In the genomic region with DNA sequence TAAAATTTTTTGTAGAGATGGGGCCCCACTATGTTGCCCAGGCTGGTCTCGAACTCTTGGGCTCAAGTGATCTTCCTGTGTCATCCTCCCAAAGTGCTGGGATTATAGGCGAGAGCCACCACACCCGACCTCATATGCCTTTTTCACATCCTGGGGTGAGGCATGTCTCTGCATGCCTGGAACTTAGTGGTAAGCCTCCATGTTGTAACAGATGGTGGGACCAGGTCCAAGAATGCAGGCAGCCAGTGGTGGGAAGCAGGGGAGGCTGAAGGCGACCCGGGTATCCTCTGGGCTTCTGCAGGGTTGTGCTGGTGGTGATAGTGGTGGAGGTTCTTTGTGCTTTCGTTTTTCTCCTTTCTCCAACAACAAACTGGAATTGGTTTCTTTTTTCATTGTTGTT, we compare ENCODE assay signal across 1 cellular context.
TF ChIP-seq lines count a peak whose summit lies in the region.

No MANE protein-coding gene starts in this region.

TF ChIP-seq in HepG2, 621 proteins besides CTCF, POLR2A, EP300 and RAD21:
- no peak for TF ChIP-seq MTA3 (CRISPR knock-in tag; IDR thresholded peaks at IDR 0.05)
- TF ChIP-seq, protein P1, sequence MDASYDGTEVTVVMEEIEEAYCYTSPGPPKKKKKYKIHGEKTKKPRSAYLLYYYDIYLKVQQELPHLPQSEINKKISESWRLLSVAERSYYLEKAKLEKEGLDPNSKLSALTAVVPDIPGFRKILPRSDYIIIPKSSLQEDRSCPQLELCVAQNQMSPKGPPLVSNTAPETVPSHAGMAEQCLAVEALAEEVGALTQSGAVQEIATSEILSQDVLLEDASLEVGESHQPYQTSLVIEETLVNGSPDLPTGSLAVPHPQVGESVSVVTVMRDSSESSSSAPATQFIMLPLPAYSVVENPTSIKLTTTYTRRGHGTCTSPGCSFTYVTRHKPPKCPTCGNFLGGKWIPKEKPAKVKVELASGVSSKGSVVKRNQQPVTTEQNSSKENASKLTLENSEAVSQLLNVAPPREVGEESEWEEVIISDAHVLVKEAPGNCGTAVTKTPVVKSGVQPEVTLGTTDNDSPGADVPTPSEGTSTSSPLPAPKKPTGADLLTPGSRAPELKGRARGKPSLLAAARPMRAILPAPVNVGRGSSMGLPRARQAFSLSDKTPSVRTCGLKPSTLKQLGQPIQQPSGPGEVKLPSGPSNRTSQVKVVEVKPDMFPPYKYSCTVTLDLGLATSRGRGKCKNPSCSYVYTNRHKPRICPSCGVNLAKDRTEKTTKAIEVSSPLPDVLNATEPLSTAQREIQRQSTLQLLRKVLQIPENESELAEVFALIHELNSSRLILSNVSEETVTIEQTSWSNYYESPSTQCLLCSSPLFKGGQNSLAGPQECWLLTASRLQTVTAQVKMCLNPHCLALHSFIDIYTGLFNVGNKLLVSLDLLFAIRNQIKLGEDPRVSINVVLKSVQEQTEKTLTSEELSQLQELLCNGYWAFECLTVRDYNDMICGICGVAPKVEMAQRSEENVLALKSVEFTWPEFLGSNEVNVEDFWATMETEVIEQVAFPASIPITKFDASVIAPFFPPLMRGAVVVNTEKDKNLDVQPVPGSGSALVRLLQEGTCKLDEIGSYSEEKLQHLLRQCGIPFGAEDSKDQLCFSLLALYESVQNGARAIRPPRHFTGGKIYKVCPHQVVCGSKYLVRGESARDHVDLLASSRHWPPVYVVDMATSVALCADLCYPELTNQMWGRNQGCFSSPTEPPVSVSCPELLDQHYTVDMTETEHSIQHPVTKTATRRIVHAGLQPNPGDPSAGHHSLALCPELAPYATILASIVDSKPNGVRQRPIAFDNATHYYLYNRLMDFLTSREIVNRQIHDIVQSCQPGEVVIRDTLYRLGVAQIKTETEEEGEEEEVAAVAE (CRISPR knock-in tag; IDR thresholded peaks at IDR 0.05; ENCODE audit: borderline replicate concordance) = no peak
- no peak for TF ChIP-seq ZNF563 (CRISPR knock-in tag; IDR thresholded peaks at IDR 0.05)
- no peak for TF ChIP-seq ZFP41 (CRISPR knock-in tag; IDR thresholded peaks at IDR 0.05; ENCODE audit: borderline replicate concordance)
- no peak for TF ChIP-seq SP2 (CRISPR knock-in tag; IDR thresholded peaks at IDR 0.05)
- no peak for TF ChIP-seq POGZ (CRISPR knock-in tag; IDR thresholded peaks at IDR 0.05)
- TF ChIP-seq POLR2G (IDR thresholded peaks at IDR 0.05; ENCODE audit: low read depth, low read length) = no peak
- TF ChIP-seq, protein P2, sequence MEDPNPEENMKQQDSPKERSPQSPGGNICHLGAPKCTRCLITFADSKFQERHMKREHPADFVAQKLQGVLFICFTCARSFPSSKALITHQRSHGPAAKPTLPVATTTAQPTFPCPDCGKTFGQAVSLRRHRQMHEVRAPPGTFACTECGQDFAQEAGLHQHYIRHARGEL (CRISPR knock-in tag; IDR thresholded peaks at IDR 0.05) = no peak
- TF ChIP-seq ZNF432 (CRISPR knock-in tag; IDR thresholded peaks at IDR 0.05; ENCODE audit: borderline replicate concordance) = no peak
- TF ChIP-seq SNRNP70 (IDR thresholded peaks at IDR 0.05; ENCODE audit: low read depth, low read length) = no peak
- no peak for TF ChIP-seq MIER2 (CRISPR knock-in tag; IDR thresholded peaks at IDR 0.05)
- TF ChIP-seq TP53 (CRISPR knock-in tag; conservative IDR thresholded peaks at IDR 0.05) = no peak
- TF ChIP-seq MAZ (IDR thresholded peaks at IDR 0.05; ENCODE audit: borderline replicate concordance, low read depth, low read length) = no peak
- TF ChIP-seq MAZ (CRISPR knock-in tag; IDR thresholded peaks at IDR 0.05; ENCODE audit: low read depth) = no peak
- no peak for TF ChIP-seq NAIF1 (CRISPR knock-in tag; IDR thresholded peaks at IDR 0.05; ENCODE audit: borderline replicate concordance)
TF ChIP-seq in HepG2: peak in this region for 0.
